ENCODE assay signal across 8 cellular contexts in the genomic region with DNA sequence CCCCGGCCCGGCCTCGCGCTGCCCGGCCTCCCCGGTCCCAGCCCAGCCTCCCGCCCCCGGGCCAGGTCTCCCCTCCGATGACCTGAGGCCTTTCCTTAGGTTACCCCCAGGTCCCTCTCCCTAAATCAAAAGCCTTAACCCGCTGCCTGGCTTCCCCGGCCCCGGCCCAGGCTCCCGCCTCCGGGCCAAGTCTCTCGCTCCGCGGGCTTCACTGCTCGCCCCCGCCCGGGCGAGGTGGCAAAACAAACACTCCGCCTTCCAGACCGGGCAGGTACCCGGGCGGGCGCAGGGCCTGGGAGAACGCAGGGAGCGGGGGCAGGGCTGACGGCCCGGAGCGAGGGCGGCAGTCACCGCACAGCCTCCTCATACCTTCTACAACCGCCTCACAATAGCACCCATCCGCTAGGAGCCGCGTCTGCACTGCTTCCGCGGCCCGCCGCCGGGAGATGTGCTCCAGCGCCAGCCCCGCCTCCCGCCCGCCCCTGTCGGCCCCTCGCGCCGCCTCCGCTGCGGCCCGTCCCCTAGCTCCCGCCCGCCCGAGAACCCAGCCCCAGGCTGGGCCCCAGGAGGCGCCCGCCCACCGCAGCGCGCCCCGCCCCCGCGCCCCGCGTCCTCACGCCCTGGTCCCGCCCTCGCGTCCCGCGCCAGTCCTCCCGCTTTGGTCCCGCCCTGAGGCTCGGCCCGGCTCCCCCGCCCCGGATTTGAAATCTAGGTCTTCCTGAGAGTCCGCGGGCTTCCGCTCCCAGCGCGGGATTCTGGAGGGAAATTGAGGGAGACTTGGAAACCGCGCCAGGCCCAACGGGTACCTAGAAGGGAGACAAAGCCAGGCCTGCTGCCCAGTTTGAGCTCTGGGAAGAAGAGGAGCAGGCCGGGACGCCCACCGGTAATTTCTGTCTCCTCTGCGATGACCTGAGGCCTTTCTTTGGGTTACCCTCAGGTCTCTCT. TPM values are rescaled to one million over a fixed set of nuclear protein-coding genes. Genes with fewer than 3 reads are reported as not detected.
DNase-seq lines count a peak whose midpoint lies in the region; ATAC-seq, FAIRE-seq and TF ChIP-seq lines count a peak whose summit lies in the region.

A gene (minus strand): TSS at position 422 of the 945 bp plus-strand sequence. CDS start 10,994 bp downstream, outside the sequence.
A gene with protein sequence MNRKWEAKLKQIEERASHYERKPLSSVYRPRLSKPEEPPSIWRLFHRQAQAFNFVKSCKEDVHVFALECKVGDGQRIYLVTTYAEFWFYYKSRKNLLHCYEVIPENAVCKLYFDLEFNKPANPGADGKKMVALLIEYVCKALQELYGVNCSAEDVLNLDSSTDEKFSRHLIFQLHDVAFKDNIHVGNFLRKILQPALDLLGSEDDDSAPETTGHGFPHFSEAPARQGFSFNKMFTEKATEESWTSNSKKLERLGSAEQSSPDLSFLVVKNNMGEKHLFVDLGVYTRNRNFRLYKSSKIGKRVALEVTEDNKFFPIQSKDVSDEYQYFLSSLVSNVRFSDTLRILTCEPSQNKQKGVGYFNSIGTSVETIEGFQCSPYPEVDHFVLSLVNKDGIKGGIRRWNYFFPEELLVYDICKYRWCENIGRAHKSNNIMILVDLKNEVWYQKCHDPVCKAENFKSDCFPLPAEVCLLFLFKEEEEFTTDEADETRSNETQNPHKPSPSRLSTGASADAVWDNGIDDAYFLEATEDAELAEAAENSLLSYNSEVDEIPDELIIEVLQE (plus strand): TSS at position 713 of the 945 bp plus-strand sequence. CDS start 7,403 bp downstream, outside the sequence.

- H3K9ac ChIP-seq in OCI-LY3 (ENCODE audit: low read length): peak within 1 kb of the TSS; percentile 87
- H3K9ac ChIP-seq in endothelial cell of umbilical vein (replicated peaks; ENCODE audit: extremely low read depth, insufficient read depth, low read length): peak within 1 kb of the TSS; percentile 99

- H3K27me3 ChIP-seq in OCI-LY3 (ENCODE audit: low read depth, low read length) (no peaks in the 10 kb centered on the region), endothelial cell of umbilical vein (ENCODE audit: control insufficient read depth in 2 of 2, insufficient read depth in 2 of 2, low read length in 2 of 2) (no peaks in the 10 kb centered on the region)

- dilution Hi-C loops in endothelial cell of umbilical vein (cut with MboI; ENCODE audit: extremely low pct_ligation_motif_present, low sequenced_read_pairs): no loop called here

- H2AFZ ChIP-seq in OCI-LY3 (ENCODE audit: low read depth, low read length) (no peak within 1 kb of the TSS), endothelial cell of umbilical vein (ENCODE audit: low read depth, low read length) (peak within 1 kb of the TSS; percentile 87)

- BruUV-seq in endothelial cell of umbilical vein (replicated peaks; lab: Mats Ljungman, UMichigan): no TSS peak

- peak; percentile 85 for FAIRE-seq in endothelial cell of umbilical vein (lab: Jason Lieb, UNC)

- no peaks in the 10 kb centered on the region for H3K9me1 ChIP-seq in endothelial cell of umbilical vein (replicated peaks; ENCODE audit: control insufficient read depth, extremely low read depth, insufficient read depth, low read length)

- intact Hi-C loops in endothelial cell of umbilical vein (cut with micrococcal nuclease) (loop anchor here (1.0 to 10.0 kb wide), 12 partner anchors 39 to 1126 kb away; a partner anchor contains a TSS), mucosa of descending colon (cut with DNase I, micrococcal nuclease) (no loop called here)

- TF ChIP-seq POLR2A in endothelial cell of umbilical vein (IDR thresholded peaks at IDR 0.05; ENCODE audit: low read depth, low read length): peak; percentile 87

- CTCF ChIA-PET in endothelial cell of umbilical vein (lab: Charles Lee): interaction anchor here (0.6 to 3.9 kb wide), 23 partner anchors 13 to 447 kb away, joined by 3 to 30 read pairs (median 4); a partner anchor contains a TSS

- H3K36me3 ChIP-seq in OCI-LY3 (replicated peaks; ENCODE audit: low read depth, low read length): no peaks in the 10 kb centered on the region
- H3K36me3 ChIP-seq in endothelial cell of umbilical vein (ENCODE audit: control insufficient read depth in 2 of 2, extremely low read depth in 1 of 2, insufficient read depth in 2 of 2, low read length in 2 of 2): no peaks in the 10 kb centered on the region
- H3K36me3 ChIP-seq in mucosa of descending colon (ENCODE audit: low read depth): no peaks in the 10 kb centered on the region

- H3K9me3 ChIP-seq in OCI-LY3 (ENCODE audit: insufficient read depth, low read length) (no peaks in the 10 kb centered on the region), endothelial cell of umbilical vein (replicated peaks; ENCODE audit: control insufficient read depth, insufficient read depth, low read length) (no peaks in the 10 kb centered on the region), mucosa of descending colon (no peaks in the 10 kb centered on the region)

- H3K79me2 ChIP-seq in OCI-LY3 (ENCODE audit: low read length): peaks cover 41% of the 10 kb centered on the region
- H3K79me2 ChIP-seq in endothelial cell of umbilical vein (ENCODE audit: control insufficient read depth, insufficient read depth, low read length): peaks cover 57% of the 10 kb centered on the region

- H3K4me2 ChIP-seq in OCI-LY3 (ENCODE audit: low read length): peak within 1 kb of the TSS; percentile 74
- peak within 1 kb of the TSS; percentile 96 for H3K4me2 ChIP-seq in endothelial cell of umbilical vein (ENCODE audit: insufficient read depth, low read length)

- ATAC-seq in GM21528 (IDR thresholded peaks at IDR 0.05; ENCODE audit: low FRiP score, unreplicated experiment): peak; percentile 85
- ATAC-seq in mucosa of descending colon: peak; percentile 94

- H3K27ac ChIP-seq in OCI-LY3 (ENCODE audit: low read length) (peak within 1 kb of the TSS; percentile 42), endothelial cell of umbilical vein (ENCODE audit: insufficient read depth, low read depth, low read length) (peak within 1 kb of the TSS; percentile 96)

- H4K20me1 ChIP-seq in OCI-LY3 (ENCODE audit: insufficient read depth, low read length) (peaks cover 9% of the 10 kb centered on the region; the same call in 1 of the 2 replicates), endothelial cell of umbilical vein (replicated peaks; ENCODE audit: control insufficient read depth, extremely low read depth, insufficient read depth, low read length) (no peaks in the 10 kb centered on the region)

- H3K4me1 ChIP-seq in OCI-LY3 (ENCODE audit: low read length) (peaks cover 7% of the 10 kb centered on the region; the same call in 1 of the 2 replicates), endothelial cell of umbilical vein (ENCODE audit: control insufficient read depth, extremely low read depth, insufficient read depth, low read length) (peaks cover 44% of the 10 kb centered on the region), mucosa of descending colon (ENCODE audit: low read depth) (peaks cover 33% of the 10 kb centered on the region)

- POLR2A ChIA-PET in endothelial cell of umbilical vein (lab: Charles Lee): interaction anchor here (0.6 to 2.9 kb wide), 19 partner anchors 10 to 1890 kb away, joined by 3 to 17 read pairs (median 4); a partner anchor contains a TSS

- TF ChIP-seq CTCF in OCI-LY3 (IDR thresholded peaks at IDR 0.05; ENCODE audit: low read depth, low read length) (no peak), endothelial cell of umbilical vein (IDR thresholded peaks at IDR 0.05; ENCODE audit: extremely low read depth in 1 of 2, insufficient read depth in 1 of 2, low read depth in 1 of 2, low read length in 2 of 2) (peak in 1 of 2 donors; percentile 37), mucosa of descending colon (IDR thresholded peaks at IDR 0.05) (peak; percentile 22)

- peak within 1 kb of the TSS; percentile 90 for H3K4me3 ChIP-seq in OCI-LY3 (ENCODE audit: low read length)
- H3K4me3 ChIP-seq in endothelial cell of umbilical vein (replicated peaks in 1 of 3; ENCODE audit: insufficient read depth in 1 of 3, low read depth in 1 of 3, low read length in 3 of 3): peak within 1 kb of the TSS; percentile 49 to 89 (median 78)
- peak within 1 kb of the TSS; percentile 83 for H3K4me3 ChIP-seq in mucosa of descending colon

- DNase-seq in DMS114 treated with DMSO at 0.1 percent for 48 hours (lab: John Stamatoyannopoulos, UW; ENCODE audit: unreplicated experiment) (peak; percentile 83), HuH-7.5 (ENCODE audit: low spot score) (peak; percentile 25), endothelial cell of umbilical vein (ENCODE audit: low read depth, low spot score) (peak; percentile 97), mucosa of descending colon (peak; percentile 98 to 99 (median 98))
- DNase-seq in activated CD8-positive, alpha-beta memory T cell treated with anti-CD3 and anti-CD28 coated beads, Interleukin-2, amount 50 U/mL, for 48 hours: peak; percentile 98
- DNase-seq in stimulated activated CD8-positive, alpha-beta memory T cell treated with anti-CD3 and anti-CD28 coated beads, Interleukin-4, amount 100 ng/mL, for 1 hour (ENCODE audit: low read depth in 2 of 2, low spot score in 1 of 2): peak; percentile 89 to 91

TF ChIP-seq in endothelial cell of umbilical vein, 7 proteins besides CTCF, POLR2A, EP300 and RAD21 (continues in another document):
- peak; percentile 96 for TF ChIP-seq POLR2AphosphoS5 (IDR thresholded peaks at IDR 0.05; ENCODE audit: insufficient read depth, low read depth, low read length)

RNA-seq across cellular contexts. Expression of the first gene that starts in this region (rescaled TPM):
- total RNA-seq in endothelial cell of umbilical vein (54.5 and 66.1 TPM in 2 replicates), mucosa of descending colon (10 to 100 TPM; 29.7 to 48.6 (median 37.8) TPM)
- polyA plus RNA-seq in endothelial cell of umbilical vein: 17.9 and 26.0 TPM in 2 replicates
- polyA plus RNA-seq in endothelial cell of umbilical vein (2011; cell fraction: cytosol; rRNA removed): 30.9 and 31.4 TPM in 2 replicates
- 27.7 and 41.8 TPM in 2 replicates for polyA plus RNA-seq in endothelial cell of umbilical vein (2011; cell fraction: nucleus; rRNA removed)
- 45.2 and 68.0 TPM in 2 replicates for polyA plus RNA-seq in endothelial cell of umbilical vein (2012)
- polyA minus RNA-seq in endothelial cell of umbilical vein: 18.8 and 21.0 TPM in 2 replicates
- 8.2 TPM for polyA minus RNA-seq in endothelial cell of umbilical vein (2011; cell fraction: cytosol; rRNA and poly(A)+ RNA removed)
- 11.9 and 17.1 TPM in 2 replicates for polyA minus RNA-seq in endothelial cell of umbilical vein (2011; cell fraction: nucleus; rRNA and poly(A)+ RNA removed)

RNA-seq across cellular contexts. Expression of the second gene that starts in this region (rescaled TPM):
- total RNA-seq in endothelial cell of umbilical vein: 11.1 and 13.6 TPM in 2 replicates
- polyA plus RNA-seq in endothelial cell of umbilical vein: 3.6 and 5.9 TPM in 2 replicates
- 6.5 and 6.6 TPM in 2 replicates for polyA plus RNA-seq in endothelial cell of umbilical vein (2011; cell fraction: cytosol; rRNA removed)
- 11.2 and 12.4 TPM in 2 replicates for polyA plus RNA-seq in endothelial cell of umbilical vein (2011; cell fraction: nucleus; rRNA removed)
- 10.3 and 10.4 TPM in 2 replicates for polyA plus RNA-seq in endothelial cell of umbilical vein (2012)
- 2.0 and 2.9 TPM in 2 replicates for polyA minus RNA-seq in endothelial cell of umbilical vein
- 5.5 TPM for polyA minus RNA-seq in endothelial cell of umbilical vein (2011; cell fraction: cytosol; rRNA and poly(A)+ RNA removed)
- 2.6 and 4.8 TPM in 2 replicates for polyA minus RNA-seq in endothelial cell of umbilical vein (2011; cell fraction: nucleus; rRNA and poly(A)+ RNA removed)
- total RNA-seq in mucosa of descending colon: 10 to 100 TPM; 17.1 to 22.5 (median 21.7) TPM

Comparison
In these comparisons a context has a peak if more than half of its experiments do, and no peak if none do; other contexts are left out.
1. Peak in every context shown above with its lines: DNase-seq, ATAC-seq, H3K4me3 ChIP-seq and H3K27ac ChIP-seq.
2. DNase-seq: peak in every context shown above with its lines; median percentile 98 in activated CD8-positive, alpha-beta memory T cell treated with anti-CD3 and anti-CD28 coated beads, Interleukin-2, amount 50 U/mL, for 48 hours; 98 in mucosa of descending colon; 97 in endothelial cell of umbilical vein; 90 in stimulated activated CD8-positive, alpha-beta memory T cell treated with anti-CD3 and anti-CD28 coated beads, Interleukin-4, amount 100 ng/mL, for 1 hour; 83 in DMS114 treated with DMSO at 0.1 percent for 48 hours; 25 in HuH-7.5.